ENCODE assay signal across 8 cellular contexts in the genomic region with DNA sequence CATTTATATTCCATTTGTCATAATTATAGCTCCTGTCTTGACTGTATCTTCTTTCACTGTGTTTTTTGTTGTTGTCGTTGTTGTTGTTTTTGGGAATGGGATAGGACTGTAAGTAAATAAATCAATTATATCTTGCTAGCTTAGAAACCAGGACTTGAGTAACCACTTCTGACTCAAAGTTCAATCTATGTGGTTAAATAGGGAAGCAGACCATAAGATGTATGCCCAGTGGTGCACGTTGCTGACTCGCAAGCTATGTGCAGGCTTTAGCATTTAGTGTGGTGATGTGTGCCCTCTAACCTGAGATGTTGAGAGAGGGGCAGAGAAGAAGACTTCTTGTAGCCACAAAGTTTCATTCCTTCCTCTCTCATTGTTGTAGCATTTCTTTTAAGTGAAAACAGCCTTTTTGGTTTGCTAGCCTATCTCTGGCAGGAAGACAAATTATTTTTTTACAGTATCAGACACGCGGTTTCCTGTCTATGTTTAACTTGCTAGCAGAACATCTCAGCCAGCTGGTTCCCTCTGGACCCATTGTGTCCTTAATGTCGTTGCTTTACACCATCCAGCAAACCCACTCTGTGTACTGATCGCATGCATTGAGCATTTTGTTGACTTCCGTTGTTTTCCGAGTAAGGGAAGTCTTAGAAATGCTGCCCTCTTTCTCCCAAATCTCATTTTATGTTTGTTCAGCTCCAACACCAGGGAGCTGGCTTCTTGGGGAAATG. TPM values are rescaled to one million over a fixed set of nuclear protein-coding genes. Genes with fewer than 3 reads are reported as not detected.
DNase-seq lines count a peak whose midpoint lies in the region; ATAC-seq and TF ChIP-seq lines count a peak whose summit lies in the region.

No MANE protein-coding gene starts in this region.

- H3K27me3 ChIP-seq in brain microvascular endothelial cell (replicated peaks) (no peaks in the 10 kb centered on the region), thymus (ENCODE audit: control insufficient read depth, insufficient read depth) (no peaks in the 10 kb centered on the region)

- 6% methylated on average over 9 of the region's 9 CpGs for WGBS in thymus

- H3K9me3 ChIP-seq in thymus (ENCODE audit: control insufficient read depth), result no peaks in the 10 kb centered on the region

- no peak for TF ChIP-seq CTCF in brain microvascular endothelial cell (IDR thresholded peaks at IDR 0.05; ENCODE audit: low read depth, low read length, missing control alignments)

- intact Hi-C loops in left colon (cut with DNase I, micrococcal nuclease), result no loop called here

- peak; percentile 71 for DNase-seq in stimulated activated CD4-positive, alpha-beta T cell treated with anti-CD3 and anti-CD28 coated beads, Interleukin-15, amount 100 ng/mL, for 24 hours
- no peak for DNase-seq in stimulated activated CD4-positive, alpha-beta T cell treated with anti-CD3 and anti-CD28 coated beads, Interleukin-12 subunit alpha, Interleukin-12 subunit beta, amount 100 ng/mL, for 4 hours
- DNase-seq in RPMI8226 (peak; percentile 78), brain microvascular endothelial cell (peak; percentile 66), left colon (no peak), NCI-H2029 treated with DMSO at 0.1 percent for 48 hours (lab: John Stamatoyannopoulos, UW) (no peak)

- peaks cover 47% of the 10 kb centered on the region for H3K4me1 ChIP-seq in thymus (ENCODE audit: control insufficient read depth, insufficient read depth, low read length)

- in situ Hi-C loops in brain microvascular endothelial cell (cut with HindIII; ENCODE audit: low pct_ligation_motif_present, low sequenced_read_pairs), result no loop called here

- ATAC-seq in HG03135 (IDR thresholded peaks at IDR 0.05; ENCODE audit: unreplicated experiment) (peak; percentile 83), left colon (peak; percentile 24)

- H3K4me3 ChIP-seq in brain microvascular endothelial cell (ENCODE audit: low read depth, low read length), result peak overlapping the region; percentile 3
- peak overlapping the region; percentile 12 for H3K4me3 ChIP-seq in thymus (ENCODE audit: low read length)

- H3K36me3 ChIP-seq in brain microvascular endothelial cell (replicated peaks) (peaks cover 43% of the 10 kb centered on the region), thymus (ENCODE audit: control insufficient read depth, insufficient read depth) (peaks cover 17% of the 10 kb centered on the region)

- H3K27ac ChIP-seq in brain microvascular endothelial cell (peak overlapping the region; percentile 95), thymus (ENCODE audit: low read depth) (peak overlapping the region; percentile 93)

RNA-seq across cellular contexts. Expression of gene TGFBR2, which starts 52.1 kb away (rescaled TPM):
- 10 to 100 TPM; 43.0 to 57.6 TPM for total RNA-seq in left colon
- 51.3 TPM for polyA plus RNA-seq in thymus

Comparison
In these comparisons a context has a peak if more than half of its experiments do, and no peak if none do; other contexts are left out.
1. DNase-seq: peak in stimulated activated CD4-positive, alpha-beta T cell treated with anti-CD3 and anti-CD28 coated beads, Interleukin-15, amount 100 ng/mL, for 24 hours (single experiment), RPMI8226 (single experiment) and brain microvascular endothelial cell (single experiment); none in stimulated activated CD4-positive, alpha-beta T cell treated with anti-CD3 and anti-CD28 coated beads, Interleukin-12 subunit alpha, Interleukin-12 subunit beta, amount 100 ng/mL, for 4 hours (single experiment), left colon (0 of 2) and NCI-H2029 treated with DMSO at 0.1 percent for 48 hours (single experiment).